Comparison of ENCODE assay signal across 33 cellular contexts in the genomic region with DNA sequence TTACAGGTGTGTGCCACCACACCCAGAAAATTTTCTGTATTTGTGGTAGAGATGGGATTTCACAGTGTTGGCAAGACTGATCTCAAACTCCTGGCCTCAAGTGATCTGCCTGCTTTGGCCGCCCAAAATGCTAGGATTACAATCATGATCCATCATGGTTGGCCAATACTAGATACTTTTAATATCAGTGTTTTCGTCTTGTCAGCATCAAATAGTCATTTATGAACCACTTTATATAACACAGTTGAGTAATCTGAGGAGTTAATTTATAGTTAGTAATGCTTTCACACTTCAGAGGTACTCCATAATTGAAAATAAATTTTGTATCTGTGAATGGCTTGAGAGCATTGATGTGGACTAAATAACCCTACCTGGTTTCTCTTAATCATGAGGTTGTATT.
"Had no signal": no experiment of that assay in that cellular context is flagged by ENCODE, and none has a peak within 500 bp of the region (broad histone marks: within the 10 kb centered on the region; RNA-seq: fewer than 3 reads in every experiment).

No MANE protein-coding gene starts in this region.

- ATAC-seq: activated CD8-positive, alpha-beta T cell treated with anti-CD3 and anti-CD28 coated beads for 36 hours; activated naive CD4-positive, alpha-beta T cell treated with anti-CD3 and anti-CD28 coated beads, Interleukin-2, amount 50 U/mL, for 72 hours; activated T-cell treated with anti-CD3 and anti-CD28 coated beads, Interleukin-2, amount 50 U/mL, for 4 hours; activated T-cell treated with anti-CD3 and anti-CD28 coated beads, Interleukin-2, amount 50 U/mL, for 72 hours; activated T-helper 17 cell treated with anti-CD3 and anti-CD28 coated beads, Interleukin-2, amount 50 U/mL, for 72 hours; body of pancreas had no signal

- H3K4me3 ChIP-seq: adrenal gland, body of pancreas, breast epithelium had no signal

- H3K27ac ChIP-seq: adrenal gland, body of pancreas, brain microvascular endothelial cell, breast epithelium, VCaP had no signal

- FAIRE-seq: astrocyte, TTC549 had no signal

- H3K27me3 ChIP-seq: adrenal gland, body of pancreas, brain microvascular endothelial cell, breast epithelium had no signal

- DNase-seq: activated B cell treated with CpG ODN at 0.5 μM for 24 hours; activated CD4-positive, alpha-beta memory T cell treated with anti-CD3 and anti-CD28 coated beads for 36 hours; activated CD4-positive, alpha-beta T cell treated with anti-CD3 and anti-CD28 coated beads for 4 hours; activated CD4-positive, alpha-beta T cell treated with anti-CD3 and anti-CD28 coated beads, Interleukin-2, amount 10 ng/mL, durations not matched to agents 24 days and 14 days; activated CD4-positive, alpha-beta T cell treated with anti-CD3 and anti-CD28 coated beads, Interleukin-2, amount 50 U/mL, for 1 hour; activated CD4-positive, alpha-beta T cell treated with anti-CD3 and anti-CD28 coated beads, Interleukin-2, amount 50 U/mL, for 4 hours; activated CD4-positive, CD25-positive, alpha-beta regulatory T cell treated with anti-CD3 and anti-CD28 coated beads, Interleukin-2, amount 50 U/mL, for 72 hours; activated CD8-positive, alpha-beta memory T cell treated with anti-CD3 and anti-CD28 coated beads, Interleukin-2, amount 50 U/mL, for 4 hours; activated CD8-positive, alpha-beta T cell treated with anti-CD3 and anti-CD28 coated beads for 36 hours; activated effector memory CD4-positive, alpha-beta T cell treated with anti-CD3 and anti-CD28 coated beads, Interleukin-2, amount 50 U/mL, for 16 hours; activated gamma-delta T cell treated with Interleukin-2 at 50 U/mL for 16 hours; activated naive CD4-positive, alpha-beta T cell; activated naive CD4-positive, alpha-beta T cell treated with anti-CD3 and anti-CD28 coated beads for 36 hours; activated naive CD4-positive, alpha-beta T cell treated with anti-CD3 and anti-CD28 coated beads, Interleukin-2, amount 50 U/mL, for 16 hours; activated naive CD8-positive, alpha-beta T cell treated with anti-CD3 and anti-CD28 coated beads for 36 hours; activated T-cell treated with anti-CD3 and anti-CD28 coated beads for 4 hours; activated T-cell treated with anti-CD3 and anti-CD28 coated beads, Interleukin-2, amount 50 U/mL, for 1 hour; activated T-cell treated with anti-CD3 and anti-CD28 coated beads, Interleukin-2, amount 50 U/mL, for 4 hours; activated T-cell treated with anti-CD3 and anti-CD28 coated beads, Interleukin-2, amount 50 U/mL, for 72 hours; adrenal gland; amniotic stem cell; aorta; body of pancreas; brain microvascular endothelial cell; central memory CD4-positive, alpha-beta T cell; T-helper 2 cell; T-helper 9 cell had no signal

- H3K4me1 ChIP-seq: adrenal gland, body of pancreas, breast epithelium had no signal

- H3K9me3 ChIP-seq: adrenal gland, body of pancreas, breast epithelium had no signal

- H3K36me3 ChIP-seq: adrenal gland, brain microvascular endothelial cell, breast epithelium had no signal
